Comparison of ENCODE assay signal across 1 cellular context in the genomic region with DNA sequence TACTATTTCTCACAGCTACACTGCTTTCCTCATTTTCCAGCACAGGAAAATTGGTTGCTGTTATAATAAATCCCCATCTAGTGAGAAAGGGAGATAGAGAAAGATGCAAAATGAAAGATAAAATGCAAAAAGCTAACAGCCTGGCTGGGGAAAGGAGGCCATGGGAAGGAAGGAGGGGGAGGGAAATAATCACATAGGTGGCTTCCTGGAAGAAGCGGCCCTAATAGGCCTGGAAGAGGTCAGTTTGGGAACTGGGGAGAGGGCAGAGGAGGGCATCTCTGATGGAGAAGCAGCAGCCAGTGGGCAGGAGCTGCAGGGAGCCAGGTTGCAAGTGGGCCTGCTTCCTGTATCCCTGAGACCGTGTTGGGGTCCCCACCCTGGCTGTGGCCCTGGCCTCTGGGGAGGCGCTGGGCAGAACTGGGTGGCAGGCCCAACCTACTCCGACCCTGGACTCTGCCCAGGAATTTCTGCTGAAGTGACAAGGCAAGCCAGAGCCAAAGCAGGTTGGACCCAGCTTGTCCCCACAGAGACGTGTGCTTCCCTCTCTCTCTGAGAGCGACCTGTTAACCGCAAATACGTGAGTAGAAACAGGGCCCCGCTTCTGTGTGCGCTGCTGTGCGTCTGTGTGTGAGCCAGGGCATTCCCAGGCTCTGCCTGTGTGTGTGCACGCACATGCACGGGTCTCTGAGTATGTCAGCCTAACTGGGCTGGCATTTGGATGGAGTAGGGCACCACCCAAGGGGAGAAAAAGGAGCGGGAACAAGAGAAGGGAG.
A peak's percentile ranks its signal among the peaks of the same experiment; 100 is the strongest.
TF ChIP-seq lines count a peak whose summit lies in the region.

No MANE protein-coding gene starts in this region.

TF ChIP-seq in HepG2, 621 proteins besides CTCF, POLR2A, EP300 and RAD21 (continued from another document and continues in another):
- TF ChIP-seq, protein P1, sequence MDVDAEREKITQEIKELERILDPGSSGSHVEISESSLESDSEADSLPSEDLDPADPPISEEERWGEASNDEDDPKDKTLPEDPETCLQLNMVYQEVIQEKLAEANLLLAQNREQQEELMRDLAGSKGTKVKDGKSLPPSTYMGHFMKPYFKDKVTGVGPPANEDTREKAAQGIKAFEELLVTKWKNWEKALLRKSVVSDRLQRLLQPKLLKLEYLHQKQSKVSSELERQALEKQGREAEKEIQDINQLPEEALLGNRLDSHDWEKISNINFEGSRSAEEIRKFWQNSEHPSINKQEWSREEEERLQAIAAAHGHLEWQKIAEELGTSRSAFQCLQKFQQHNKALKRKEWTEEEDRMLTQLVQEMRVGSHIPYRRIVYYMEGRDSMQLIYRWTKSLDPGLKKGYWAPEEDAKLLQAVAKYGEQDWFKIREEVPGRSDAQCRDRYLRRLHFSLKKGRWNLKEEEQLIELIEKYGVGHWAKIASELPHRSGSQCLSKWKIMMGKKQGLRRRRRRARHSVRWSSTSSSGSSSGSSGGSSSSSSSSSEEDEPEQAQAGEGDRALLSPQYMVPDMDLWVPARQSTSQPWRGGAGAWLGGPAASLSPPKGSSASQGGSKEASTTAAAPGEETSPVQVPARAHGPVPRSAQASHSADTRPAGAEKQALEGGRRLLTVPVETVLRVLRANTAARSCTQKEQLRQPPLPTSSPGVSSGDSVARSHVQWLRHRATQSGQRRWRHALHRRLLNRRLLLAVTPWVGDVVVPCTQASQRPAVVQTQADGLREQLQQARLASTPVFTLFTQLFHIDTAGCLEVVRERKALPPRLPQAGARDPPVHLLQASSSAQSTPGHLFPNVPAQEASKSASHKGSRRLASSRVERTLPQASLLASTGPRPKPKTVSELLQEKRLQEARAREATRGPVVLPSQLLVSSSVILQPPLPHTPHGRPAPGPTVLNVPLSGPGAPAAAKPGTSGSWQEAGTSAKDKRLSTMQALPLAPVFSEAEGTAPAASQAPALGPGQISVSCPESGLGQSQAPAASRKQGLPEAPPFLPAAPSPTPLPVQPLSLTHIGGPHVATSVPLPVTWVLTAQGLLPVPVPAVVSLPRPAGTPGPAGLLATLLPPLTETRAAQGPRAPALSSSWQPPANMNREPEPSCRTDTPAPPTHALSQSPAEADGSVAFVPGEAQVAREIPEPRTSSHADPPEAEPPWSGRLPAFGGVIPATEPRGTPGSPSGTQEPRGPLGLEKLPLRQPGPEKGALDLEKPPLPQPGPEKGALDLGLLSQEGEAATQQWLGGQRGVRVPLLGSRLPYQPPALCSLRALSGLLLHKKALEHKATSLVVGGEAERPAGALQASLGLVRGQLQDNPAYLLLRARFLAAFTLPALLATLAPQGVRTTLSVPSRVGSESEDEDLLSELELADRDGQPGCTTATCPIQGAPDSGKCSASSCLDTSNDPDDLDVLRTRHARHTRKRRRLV (CRISPR knock-in tag; IDR thresholded peaks at IDR 0.05) = no peak
- no peak for TF ChIP-seq ZFP1 (CRISPR knock-in tag; IDR thresholded peaks at IDR 0.05)
- no peak for TF ChIP-seq NFE2L1 (CRISPR knock-in tag; IDR thresholded peaks at IDR 0.05; ENCODE audit: borderline replicate concordance)
- TF ChIP-seq ATRX (CRISPR knock-in tag; IDR thresholded peaks at IDR 0.05; ENCODE audit: borderline replicate concordance) = no peak
- TF ChIP-seq POLR2G (IDR thresholded peaks at IDR 0.05; ENCODE audit: low read depth, low read length) = no peak
- TF ChIP-seq GATAD2A (CRISPR knock-in tag; IDR thresholded peaks at IDR 0.05) = no peak
- TF ChIP-seq ZNF17 (CRISPR knock-in tag; IDR thresholded peaks at IDR 0.05) = no peak
- TF ChIP-seq, protein P2, sequence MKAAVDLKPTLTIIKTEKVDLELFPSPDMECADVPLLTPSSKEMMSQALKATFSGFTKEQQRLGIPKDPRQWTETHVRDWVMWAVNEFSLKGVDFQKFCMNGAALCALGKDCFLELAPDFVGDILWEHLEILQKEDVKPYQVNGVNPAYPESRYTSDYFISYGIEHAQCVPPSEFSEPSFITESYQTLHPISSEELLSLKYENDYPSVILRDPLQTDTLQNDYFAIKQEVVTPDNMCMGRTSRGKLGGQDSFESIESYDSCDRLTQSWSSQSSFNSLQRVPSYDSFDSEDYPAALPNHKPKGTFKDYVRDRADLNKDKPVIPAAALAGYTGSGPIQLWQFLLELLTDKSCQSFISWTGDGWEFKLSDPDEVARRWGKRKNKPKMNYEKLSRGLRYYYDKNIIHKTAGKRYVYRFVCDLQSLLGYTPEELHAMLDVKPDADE (CRISPR knock-in tag; IDR thresholded peaks at IDR 0.05) = no peak
- TF ChIP-seq ZNF205 (CRISPR knock-in tag; IDR thresholded peaks at IDR 0.05) = 0 out of 2 replicates have a peak, but pooled peaks have one; percentile 42
- no peak for TF ChIP-seq BORCS8-MEF2B (CRISPR knock-in tag; IDR thresholded peaks at IDR 0.05)
- TF ChIP-seq, protein P3, sequence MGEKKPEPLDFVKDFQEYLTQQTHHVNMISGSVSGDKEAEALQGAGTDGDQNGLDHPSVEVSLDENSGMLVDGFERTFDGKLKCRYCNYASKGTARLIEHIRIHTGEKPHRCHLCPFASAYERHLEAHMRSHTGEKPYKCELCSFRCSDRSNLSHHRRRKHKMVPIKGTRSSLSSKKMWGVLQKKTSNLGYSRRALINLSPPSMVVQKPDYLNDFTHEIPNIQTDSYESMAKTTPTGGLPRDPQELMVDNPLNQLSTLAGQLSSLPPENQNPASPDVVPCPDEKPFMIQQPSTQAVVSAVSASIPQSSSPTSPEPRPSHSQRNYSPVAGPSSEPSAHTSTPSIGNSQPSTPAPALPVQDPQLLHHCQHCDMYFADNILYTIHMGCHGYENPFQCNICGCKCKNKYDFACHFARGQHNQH (CRISPR knock-in tag; IDR thresholded peaks at IDR 0.05) = 0 out of 2 replicates have a peak, but pooled peaks have one; percentile 39
- peak; percentile 74 for TF ChIP-seq TEAD3 (CRISPR knock-in tag; optimal IDR thresholded peaks at IDR 0.05; ENCODE audit: borderline replicate concordance)
- TF ChIP-seq ZNF282 (IDR thresholded peaks at IDR 0.05; ENCODE audit: partially characterized antibody) = no peak
- peak; percentile 31; the same call in 1 of the 2 replicates for TF ChIP-seq ZNF232 (CRISPR knock-in tag; IDR thresholded peaks at IDR 0.05; ENCODE audit: borderline replicate concordance)
- TF ChIP-seq, protein P4, sequence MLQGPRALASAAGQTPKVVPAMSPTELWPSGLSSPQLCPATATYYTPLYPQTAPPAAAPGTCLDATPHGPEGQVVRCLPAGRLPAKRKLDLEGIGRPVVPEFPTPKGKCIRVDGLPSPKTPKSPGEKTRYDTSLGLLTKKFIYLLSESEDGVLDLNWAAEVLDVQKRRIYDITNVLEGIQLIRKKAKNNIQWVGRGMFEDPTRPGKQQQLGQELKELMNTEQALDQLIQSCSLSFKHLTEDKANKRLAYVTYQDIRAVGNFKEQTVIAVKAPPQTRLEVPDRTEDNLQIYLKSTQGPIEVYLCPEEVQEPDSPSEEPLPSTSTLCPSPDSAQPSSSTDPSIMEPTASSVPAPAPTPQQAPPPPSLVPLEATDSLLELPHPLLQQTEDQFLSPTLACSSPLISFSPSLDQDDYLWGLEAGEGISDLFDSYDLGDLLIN (CRISPR knock-in tag; IDR thresholded peaks at IDR 0.05; ENCODE audit: borderline replicate concordance) = no peak
- no peak for TF ChIP-seq SRF (IDR thresholded peaks at IDR 0.05; ENCODE audit: low read depth, low read length)
- TF ChIP-seq, protein P5, sequence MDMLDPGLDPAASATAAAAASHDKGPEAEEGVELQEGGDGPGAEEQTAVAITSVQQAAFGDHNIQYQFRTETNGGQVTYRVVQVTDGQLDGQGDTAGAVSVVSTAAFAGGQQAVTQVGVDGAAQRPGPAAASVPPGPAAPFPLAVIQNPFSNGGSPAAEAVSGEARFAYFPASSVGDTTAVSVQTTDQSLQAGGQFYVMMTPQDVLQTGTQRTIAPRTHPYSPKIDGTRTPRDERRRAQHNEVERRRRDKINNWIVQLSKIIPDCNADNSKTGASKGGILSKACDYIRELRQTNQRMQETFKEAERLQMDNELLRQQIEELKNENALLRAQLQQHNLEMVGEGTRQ (IDR thresholded peaks at IDR 0.05; ENCODE audit: low read depth, low read length) = no peak
- TF ChIP-seq, protein P5 (CRISPR knock-in tag; IDR thresholded peaks at IDR 0.05; ENCODE audit: borderline replicate concordance) = no peak
- no peak for TF ChIP-seq TCF7L2 (IDR thresholded peaks at IDR 0.05; ENCODE audit: low read depth, low read length)
- TF ChIP-seq, protein P6, sequence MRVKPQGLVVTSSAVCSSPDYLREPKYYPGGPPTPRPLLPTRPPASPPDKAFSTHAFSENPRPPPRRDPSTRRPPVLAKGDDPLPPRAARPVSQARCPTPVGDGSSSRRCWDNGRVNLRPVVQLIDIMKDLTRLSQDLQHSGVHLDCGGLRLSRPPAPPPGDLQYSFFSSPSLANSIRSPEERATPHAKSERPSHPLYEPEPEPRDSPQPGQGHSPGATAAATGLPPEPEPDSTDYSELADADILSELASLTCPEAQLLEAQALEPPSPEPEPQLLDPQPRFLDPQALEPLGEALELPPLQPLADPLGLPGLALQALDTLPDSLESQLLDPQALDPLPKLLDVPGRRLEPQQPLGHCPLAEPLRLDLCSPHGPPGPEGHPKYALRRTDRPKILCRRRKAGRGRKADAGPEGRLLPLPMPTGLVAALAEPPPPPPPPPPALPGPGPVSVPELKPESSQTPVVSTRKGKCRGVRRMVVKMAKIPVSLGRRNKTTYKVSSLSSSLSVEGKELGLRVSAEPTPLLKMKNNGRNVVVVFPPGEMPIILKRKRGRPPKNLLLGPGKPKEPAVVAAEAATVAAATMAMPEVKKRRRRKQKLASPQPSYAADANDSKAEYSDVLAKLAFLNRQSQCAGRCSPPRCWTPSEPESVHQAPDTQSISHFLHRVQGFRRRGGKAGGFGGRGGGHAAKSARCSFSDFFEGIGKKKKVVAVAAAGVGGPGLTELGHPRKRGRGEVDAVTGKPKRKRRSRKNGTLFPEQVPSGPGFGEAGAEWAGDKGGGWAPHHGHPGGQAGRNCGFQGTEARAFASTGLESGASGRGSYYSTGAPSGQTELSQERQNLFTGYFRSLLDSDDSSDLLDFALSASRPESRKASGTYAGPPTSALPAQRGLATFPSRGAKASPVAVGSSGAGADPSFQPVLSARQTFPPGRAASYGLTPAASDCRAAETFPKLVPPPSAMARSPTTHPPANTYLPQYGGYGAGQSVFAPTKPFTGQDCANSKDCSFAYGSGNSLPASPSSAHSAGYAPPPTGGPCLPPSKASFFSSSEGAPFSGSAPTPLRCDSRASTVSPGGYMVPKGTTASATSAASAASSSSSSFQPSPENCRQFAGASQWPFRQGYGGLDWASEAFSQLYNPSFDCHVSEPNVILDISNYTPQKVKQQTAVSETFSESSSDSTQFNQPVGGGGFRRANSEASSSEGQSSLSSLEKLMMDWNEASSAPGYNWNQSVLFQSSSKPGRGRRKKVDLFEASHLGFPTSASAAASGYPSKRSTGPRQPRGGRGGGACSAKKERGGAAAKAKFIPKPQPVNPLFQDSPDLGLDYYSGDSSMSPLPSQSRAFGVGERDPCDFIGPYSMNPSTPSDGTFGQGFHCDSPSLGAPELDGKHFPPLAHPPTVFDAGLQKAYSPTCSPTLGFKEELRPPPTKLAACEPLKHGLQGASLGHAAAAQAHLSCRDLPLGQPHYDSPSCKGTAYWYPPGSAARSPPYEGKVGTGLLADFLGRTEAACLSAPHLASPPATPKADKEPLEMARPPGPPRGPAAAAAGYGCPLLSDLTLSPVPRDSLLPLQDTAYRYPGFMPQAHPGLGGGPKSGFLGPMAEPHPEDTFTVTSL (CRISPR knock-in tag; IDR thresholded peaks at IDR 0.05; ENCODE audit: borderline replicate concordance) = no peak
- TF ChIP-seq, protein P7, sequence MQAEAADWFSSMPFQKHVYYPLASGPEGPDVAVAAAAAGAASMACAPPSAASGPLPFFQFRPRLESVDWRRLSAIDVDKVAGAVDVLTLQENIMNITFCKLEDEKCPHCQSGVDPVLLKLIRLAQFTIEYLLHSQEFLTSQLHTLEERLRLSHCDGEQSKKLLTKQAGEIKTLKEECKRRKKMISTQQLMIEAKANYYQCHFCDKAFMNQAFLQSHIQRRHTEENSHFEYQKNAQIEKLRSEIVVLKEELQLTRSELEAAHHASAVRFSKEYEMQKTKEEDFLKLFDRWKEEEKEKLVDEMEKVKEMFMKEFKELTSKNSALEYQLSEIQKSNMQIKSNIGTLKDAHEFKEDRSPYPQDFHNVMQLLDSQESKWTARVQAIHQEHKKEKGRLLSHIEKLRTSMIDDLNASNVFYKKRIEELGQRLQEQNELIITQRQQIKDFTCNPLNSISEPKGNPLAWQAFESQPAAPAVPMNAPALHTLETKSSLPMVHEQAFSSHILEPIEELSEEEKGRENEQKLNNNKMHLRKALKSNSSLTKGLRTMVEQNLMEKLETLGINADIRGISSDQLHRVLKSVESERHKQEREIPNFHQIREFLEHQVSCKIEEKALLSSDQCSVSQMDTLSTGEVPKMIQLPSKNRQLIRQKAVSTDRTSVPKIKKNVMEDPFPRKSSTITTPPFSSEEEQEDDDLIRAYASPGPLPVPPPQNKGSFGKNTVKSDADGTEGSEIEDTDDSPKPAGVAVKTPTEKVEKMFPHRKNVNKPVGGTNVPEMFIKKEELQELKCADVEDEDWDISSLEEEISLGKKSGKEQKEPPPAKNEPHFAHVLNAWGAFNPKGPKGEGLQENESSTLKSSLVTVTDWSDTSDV (CRISPR knock-in tag; IDR thresholded peaks at IDR 0.05) = no peak
- TF ChIP-seq SMARCE1 (IDR thresholded peaks at IDR 0.05; ENCODE audit: borderline replicate concordance) = no peak
- TF ChIP-seq, protein P8, sequence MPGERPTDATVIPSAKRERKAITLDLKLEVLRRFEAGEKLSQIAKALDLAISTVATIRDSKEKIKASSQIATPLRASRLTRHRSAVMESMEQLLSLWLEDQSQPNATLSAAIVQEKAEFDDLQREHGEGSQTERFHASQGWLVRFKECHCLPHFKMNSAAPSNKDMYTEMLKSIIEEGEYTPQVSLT (CRISPR knock-in tag; IDR thresholded peaks at IDR 0.05; ENCODE audit: borderline replicate concordance, low read depth) = no peak
- TF ChIP-seq, protein P9, sequence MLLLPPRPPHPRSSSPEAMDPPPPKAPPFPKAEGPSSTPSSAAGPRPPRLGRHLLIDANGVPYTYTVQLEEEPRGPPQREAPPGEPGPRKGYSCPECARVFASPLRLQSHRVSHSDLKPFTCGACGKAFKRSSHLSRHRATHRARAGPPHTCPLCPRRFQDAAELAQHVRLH (CRISPR knock-in tag; IDR thresholded peaks at IDR 0.05; ENCODE audit: borderline replicate concordance, low read depth) = peak; percentile 40; the same call in 1 of the 2 replicates
- TF ChIP-seq JUN (CRISPR knock-in tag; IDR thresholded peaks at IDR 0.05) = no peak
- TF ChIP-seq TBP (CRISPR knock-in tag; IDR thresholded peaks at IDR 0.05) = no peak
- peak; percentile 53; the same call in 1 of the 2 replicates for TF ChIP-seq MYC (CRISPR knock-in tag; IDR thresholded peaks at IDR 0.05; ENCODE audit: borderline replicate concordance)
- TF ChIP-seq ZNF256 (CRISPR knock-in tag; conservative IDR thresholded peaks at IDR 0.05) = no peak
- no peak for TF ChIP-seq ZNF75D (CRISPR knock-in tag; IDR thresholded peaks at IDR 0.05; ENCODE audit: borderline replicate concordance)
- no peak for TF ChIP-seq NR2F2 (IDR thresholded peaks at IDR 0.05; ENCODE audit: borderline replicate concordance, low read depth)
- no peak for TF ChIP-seq TBL1XR1 (IDR thresholded peaks at IDR 0.05; ENCODE audit: borderline replicate concordance, low read length, partially characterized antibody)
- TF ChIP-seq ZKSCAN8 (CRISPR knock-in tag; IDR thresholded peaks at IDR 0.05; ENCODE audit: borderline replicate concordance) = no peak
